Comparison of ENCODE assay signal across 22 cellular contexts in the genomic region with DNA sequence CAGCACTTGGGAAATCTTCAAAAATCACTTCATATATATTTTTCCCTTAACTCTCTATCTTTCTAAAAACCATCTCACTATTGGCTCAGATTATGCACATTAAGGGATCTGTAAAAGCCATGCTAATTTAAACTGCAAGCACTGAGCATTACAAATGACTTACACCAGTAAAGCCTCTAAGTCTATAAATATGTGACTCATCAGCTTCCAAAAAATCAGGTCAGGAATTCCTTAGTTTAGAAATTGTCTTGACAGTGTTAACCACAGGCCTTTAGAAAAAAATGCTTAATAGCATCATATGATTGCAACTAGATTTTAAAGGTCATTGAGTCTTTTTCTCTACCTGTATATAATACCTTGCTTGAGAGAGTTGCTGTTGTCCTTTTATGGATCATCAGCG.
A peak's percentile ranks its signal among the peaks of the same experiment; 100 is the strongest.
DNase-seq lines count a peak whose midpoint lies in the region; ATAC-seq and TF ChIP-seq lines count a peak whose summit lies in the region.
"Had no signal": no experiment of that assay in that cellular context is flagged by ENCODE, and none has a peak within 500 bp of the region (broad histone marks: within the 10 kb centered on the region; RNA-seq: fewer than 3 reads in every experiment).

No MANE protein-coding gene starts in this region.

- TF ChIP-seq CTCF in PC-3 (conservative IDR thresholded peaks at IDR 0.05; ENCODE audit: low read depth, low read length): no peak

- POLR2A ChIA-PET in PC-3 (lab: Charles Lee; ENCODE audit: unreplicated experiment): no interaction called here
- POLR2A ChIA-PET in activated CD4-positive, alpha-beta memory T cell treated with anti-CD3 and anti-CD28 coated beads, Interleukin-2, amount 10 ng/mL, durations not matched to agents 7 days and 5 days (lab: Charles Lee): no interaction called here

- H3K9ac ChIP-seq in PC-3 (ENCODE audit: low read length): no peak overlapping the region

- H3K27ac ChIP-seq in PC-3 (ENCODE audit: low read length): no peak overlapping the region
- H3K27ac ChIP-seq: esophagus squamous epithelium, left ventricle myocardium inferior, PC-9, vagina had no signal

- no peak overlapping the region for H2AFZ ChIP-seq in PC-3 (ENCODE audit: low read length)
- H2AFZ ChIP-seq: PC-9 had no signal

- no peak overlapping the region for H3K4me2 ChIP-seq in PC-3 (ENCODE audit: low read length)
- H3K4me2 ChIP-seq: PC-9 had no signal

- H3K9me2 ChIP-seq in PC-3 (replicated peaks; ENCODE audit: low read length): no peaks in the 10 kb centered on the region

- H3K4me3 ChIP-seq in PC-3 (ENCODE audit: low read length): no peak overlapping the region
- H3K4me3 ChIP-seq: esophagus squamous epithelium, left ventricle myocardium inferior, PC-9, vagina had no signal

- H3K9me3 Mint-ChIP-seq in activated CD4-positive, alpha-beta memory T cell treated with anti-CD3 and anti-CD28 coated beads, Interleukin-2, amount 10 ng/mL, durations not matched to agents 7 days and 5 days: peaks cover 12% of the 10 kb centered on the region

- no peaks in the 10 kb centered on the region for H3K27me3 ChIP-seq in PC-3 (ENCODE audit: low read length)
- H3K27me3 ChIP-seq: esophagus squamous epithelium, vagina had no signal

- H3K4me3 Mint-ChIP-seq in activated CD4-positive, alpha-beta memory T cell treated with anti-CD3 and anti-CD28 coated beads, Interleukin-2, amount 10 ng/mL, durations not matched to agents 7 days and 5 days: no peak overlapping the region
- H3K4me3 Mint-ChIP-seq: activated CD4-positive, alpha-beta T cell treated with anti-CD3 and anti-CD28 coated beads, Interleukin-2, amount 10 ng/mL, durations not matched to agents 7 days and 5 days; brain had no signal

- no peaks in the 10 kb centered on the region for H3K4me1 ChIP-seq in PC-3 (ENCODE audit: insufficient read depth, low read length)
- H3K4me1 ChIP-seq: esophagus squamous epithelium, left ventricle myocardium inferior, vagina had no signal

- no peaks in the 10 kb centered on the region for H3K79me2 ChIP-seq in PC-3 (ENCODE audit: low read length)

- no peaks in the 10 kb centered on the region for H3K36me3 ChIP-seq in PC-3 (ENCODE audit: low read depth, low read length)
- H3K36me3 ChIP-seq: esophagus squamous epithelium, left ventricle myocardium inferior, vagina had no signal

- BruUV-seq in PC-3 (replicated peaks; lab: Mats Ljungman, UMichigan): no TSS peak

- no peaks in the 10 kb centered on the region for H3K27me3 Mint-ChIP-seq in activated CD4-positive, alpha-beta memory T cell treated with anti-CD3 and anti-CD28 coated beads, Interleukin-2, amount 10 ng/mL, durations not matched to agents 7 days and 5 days
- H3K27me3 Mint-ChIP-seq: activated CD4-positive, alpha-beta T cell treated with anti-CD3 and anti-CD28 coated beads, Interleukin-2, amount 10 ng/mL, durations not matched to agents 7 days and 5 days had no signal

- DNase-seq in EH (ENCODE audit: low read depth): peak; percentile 73
- peak; percentile 45 for DNase-seq in PC-3
- DNase-seq in dedifferentiated amniotic fluid mesenchymal stem cell (ENCODE audit: extremely low spot score): peak; percentile 35
- peak; percentile 25 for DNase-seq in kidney tubule cell (ENCODE audit: low spot score)
- DNase-seq in HT-29 (ENCODE audit: low spot score): no peak
- no peak for DNase-seq in Ammon's horn (ENCODE audit: low spot score)
- no peak for DNase-seq in activated CD4-positive, alpha-beta memory T cell treated with anti-CD3 and anti-CD28 coated beads, Interleukin-2, amount 10 ng/mL, durations not matched to agents 7 days and 5 days
- DNase-seq: activated CD4-positive, alpha-beta T cell treated with anti-CD3 and anti-CD28 coated beads, Interleukin-2, amount 10 ng/mL, durations not matched to agents 7 days and 5 days; activated naive CD4-positive, alpha-beta T cell; dermis blood vessel endothelial cell; EL; esophagus squamous epithelium; KBM-7; left ventricle myocardium inferior; NCI-H1105; NCI-H748 treated with DMSO at 0.1 percent for 48 hours; occipital lobe; PC-9 had no signal

- ATAC-seq in PC-3: peak; percentile 70
- no peak for ATAC-seq in HG03457 (IDR thresholded peaks at IDR 0.05; ENCODE audit: unreplicated experiment)
- ATAC-seq: sciatic nerve had no signal

- H3F3A ChIP-seq in PC-3 (ENCODE audit: low read length, unreplicated experiment): no peaks in the 10 kb centered on the region

- no peak overlapping the region for H3K27ac Mint-ChIP-seq in activated CD4-positive, alpha-beta memory T cell treated with anti-CD3 and anti-CD28 coated beads, Interleukin-2, amount 10 ng/mL, durations not matched to agents 7 days and 5 days
- H3K27ac Mint-ChIP-seq: activated CD4-positive, alpha-beta T cell treated with anti-CD3 and anti-CD28 coated beads, Interleukin-2, amount 10 ng/mL, durations not matched to agents 7 days and 5 days; brain had no signal

- H3K36me3 Mint-ChIP-seq in activated CD4-positive, alpha-beta memory T cell treated with anti-CD3 and anti-CD28 coated beads, Interleukin-2, amount 10 ng/mL, durations not matched to agents 7 days and 5 days (ENCODE audit: low read depth): no peaks in the 10 kb centered on the region
- H3K36me3 Mint-ChIP-seq: brain had no signal

- H3K9me3 ChIP-seq in PC-3 (ENCODE audit: low read length): no peaks in the 10 kb centered on the region
- H3K9me3 ChIP-seq: vagina had no signal

- no peaks in the 10 kb centered on the region for H4K20me1 ChIP-seq in PC-3 (ENCODE audit: low read length)

- CTCF ChIA-PET in PC-3 (lab: Charles Lee): no interaction called here
- CTCF ChIA-PET in activated CD4-positive, alpha-beta memory T cell treated with anti-CD3 and anti-CD28 coated beads, Interleukin-2, amount 10 ng/mL, durations not matched to agents 7 days and 5 days (lab: Charles Lee): no interaction called here

- intact Hi-C loops in PC-3 (cut with micrococcal nuclease): no loop called here

- no peaks in the 10 kb centered on the region for H3K4me1 Mint-ChIP-seq in activated CD4-positive, alpha-beta memory T cell treated with anti-CD3 and anti-CD28 coated beads, Interleukin-2, amount 10 ng/mL, durations not matched to agents 7 days and 5 days
- H3K4me1 Mint-ChIP-seq: activated CD4-positive, alpha-beta T cell treated with anti-CD3 and anti-CD28 coated beads, Interleukin-2, amount 10 ng/mL, durations not matched to agents 7 days and 5 days; brain had no signal

Comparison
In these comparisons a context has a peak if more than half of its experiments do, and no peak if none do; other contexts are left out.
1. DNase-seq: peak in EH (single experiment), PC-3 (single experiment), dedifferentiated amniotic fluid mesenchymal stem cell (single experiment) and kidney tubule cell (single experiment); none in HT-29 (single experiment), Ammon's horn (single experiment) and activated CD4-positive, alpha-beta memory T cell treated with anti-CD3 and anti-CD28 coated beads, Interleukin-2, amount 10 ng/mL, durations not matched to agents 7 days and 5 days (single experiment).